ENCODE assay signal across 16 cellular contexts in the genomic region with DNA sequence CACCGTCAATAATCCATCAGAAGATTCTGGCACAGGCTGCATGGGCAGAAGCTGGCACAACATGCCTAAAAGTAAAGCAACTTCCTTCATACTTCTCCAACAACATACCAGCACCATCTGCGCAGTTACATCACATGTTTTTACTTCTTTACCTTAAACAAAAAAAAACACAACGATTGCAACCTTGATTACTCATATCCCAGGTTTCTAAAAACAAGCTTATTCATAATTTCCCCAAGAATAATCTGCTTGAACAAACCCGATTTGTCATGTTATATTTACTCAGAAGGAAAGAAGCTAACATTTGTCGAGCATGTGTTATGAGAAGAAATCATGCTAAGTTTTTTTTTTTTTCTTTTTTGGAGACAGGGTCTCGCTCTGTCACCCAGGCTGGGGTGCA. TPM values are rescaled to one million over a fixed set of nuclear protein-coding genes. Genes with fewer than 3 reads are reported as not detected.
DNase-seq lines count a peak whose midpoint lies in the region; ATAC-seq, FAIRE-seq and TF ChIP-seq lines count a peak whose summit lies in the region.
"Had no signal": no experiment of that assay in that cellular context is flagged by ENCODE, and none has a peak within 500 bp of the region (broad histone marks: within the 10 kb centered on the region; RNA-seq: fewer than 3 reads in every experiment).

No MANE protein-coding gene starts in this region.

- no peak for ATAC-seq in gastrocnemius medialis
- ATAC-seq: activated CD8-positive, alpha-beta memory T cell treated with anti-CD3 and anti-CD28 coated beads, Interleukin-2, amount 10 ng/mL, durations not matched to agents 7 days and 5 days had no signal

- no peaks in the 10 kb centered on the region for H3K9me3 Mint-ChIP-seq in T-helper 2 cell treated with Interferon-gamma antibody and Interleukin-4, amounts not matched to agents 5 μg/mL and 100 μg/mL, for 36 hours
- H3K9me3 Mint-ChIP-seq: CD4-positive, alpha-beta memory T cell; immature natural killer cell had no signal

- TF ChIP-seq POLR2A in gastrocnemius medialis (IDR thresholded peaks at IDR 0.05): no peak

- DNase-seq in CD1c-positive myeloid dendritic cell (ENCODE audit: extremely low spot score) (peak; percentile 3), HS-5 (ENCODE audit: low read depth) (peak; percentile 61), gastrocnemius medialis (no peak), NCI-H1694 (lab: John Stamatoyannopoulos, UW) (no peak), hippocampal formation (lab: John Stamatoyannopoulos, UW) (no peak), posterior vena cava (ENCODE audit: low spot score) (no peak)
- DNase-seq in T-helper 2 cell treated with Interferon-gamma antibody and Interleukin-4, amounts not matched to agents 5 μg/mL and 100 μg/mL, for 36 hours (ENCODE audit: low spot score): no peak
- DNase-seq: activated CD8-positive, alpha-beta memory T cell treated with anti-CD3 and anti-CD28 coated beads, Interleukin-2, amount 10 ng/mL, durations not matched to agents 7 days and 5 days; CD4-positive, alpha-beta memory T cell; immature natural killer cell; NCI-H1930; posterior cingulate gyrus; stimulated activated CD4-positive, alpha-beta T cell treated with anti-CD3 and anti-CD28 coated beads, Interleukin-1b, Interleukin-23, amount 100 ng/mL, for 48 hours; stimulated activated CD8-positive, alpha-beta memory T cell treated with anti-CD3 and anti-CD28 coated beads, Interleukin-4, amount 100 ng/mL, for 48 hours had no signal

- H3K9me3 ChIP-seq in gastrocnemius medialis: no peaks in the 10 kb centered on the region

- no peak overlapping the region for H3K27ac Mint-ChIP-seq in T-helper 2 cell treated with Interferon-gamma antibody and Interleukin-4, amounts not matched to agents 5 μg/mL and 100 μg/mL, for 36 hours
- H3K27ac Mint-ChIP-seq: activated CD8-positive, alpha-beta memory T cell treated with anti-CD3 and anti-CD28 coated beads, Interleukin-2, amount 10 ng/mL, durations not matched to agents 7 days and 5 days; activated naive CD8-positive, alpha-beta T cell; immature natural killer cell had no signal

- H3K4me1 Mint-ChIP-seq in T-helper 2 cell treated with Interferon-gamma antibody and Interleukin-4, amounts not matched to agents 5 μg/mL and 100 μg/mL, for 36 hours (ENCODE audit: low read depth): peaks cover 16% of the 10 kb centered on the region

- no peaks in the 10 kb centered on the region for H3K27me3 ChIP-seq in gastrocnemius medialis

- H3K4me3 Mint-ChIP-seq in T-helper 2 cell treated with Interferon-gamma antibody and Interleukin-4, amounts not matched to agents 5 μg/mL and 100 μg/mL, for 36 hours: no peak overlapping the region
- H3K4me3 Mint-ChIP-seq: activated CD8-positive, alpha-beta memory T cell treated with anti-CD3 and anti-CD28 coated beads, Interleukin-2, amount 10 ng/mL, durations not matched to agents 7 days and 5 days; activated naive CD8-positive, alpha-beta T cell; CD4-positive, alpha-beta memory T cell; immature natural killer cell had no signal

- no peaks in the 10 kb centered on the region for H3K36me3 ChIP-seq in gastrocnemius medialis

- H3K4me1 ChIP-seq in gastrocnemius medialis: peaks cover 6 to 11% of the 10 kb centered on the region in 2 donors

- no peak overlapping the region for H3K4me3 ChIP-seq in gastrocnemius medialis

- peaks cover 12% of the 10 kb centered on the region for H3K36me3 Mint-ChIP-seq in T-helper 2 cell treated with Interferon-gamma antibody and Interleukin-4, amounts not matched to agents 5 μg/mL and 100 μg/mL, for 36 hours (ENCODE audit: low read depth)

- peak; percentile 26 for FAIRE-seq in endometrium (lab: Jason Lieb, UNC)

- no peaks in the 10 kb centered on the region for H3K27me3 Mint-ChIP-seq in T-helper 2 cell treated with Interferon-gamma antibody and Interleukin-4, amounts not matched to agents 5 μg/mL and 100 μg/mL, for 36 hours (ENCODE audit: low read depth)
- H3K27me3 Mint-ChIP-seq: activated CD8-positive, alpha-beta memory T cell treated with anti-CD3 and anti-CD28 coated beads, Interleukin-2, amount 10 ng/mL, durations not matched to agents 7 days and 5 days; activated naive CD8-positive, alpha-beta T cell; CD4-positive, alpha-beta memory T cell had no signal

- TF ChIP-seq CTCF in gastrocnemius medialis (IDR thresholded peaks at IDR 0.05 in 4 of 5, conservative IDR thresholded peaks at IDR 0.05 in 1 of 5): no peak

- H3K27ac ChIP-seq in gastrocnemius medialis: peak overlapping the region; percentile 34 to 77 (median 68)

- in situ Hi-C loops in gastrocnemius medialis (cut with MboI; ENCODE audit: low sequenced_read_pairs in 4 of 4): no loop called here

- intact Hi-C loops in gastrocnemius medialis (cut with DNase I; ENCODE audit: low total_unique reads): loop anchor here (2.0 to 5.0 kb wide), 4 partner anchors 59 to 712 kb away; a partner anchor contains a TSS
- intact Hi-C loops in posterior vena cava (cut with DNase I): loop anchor here in 1 of 2 donors (5.0 kb wide), 1 partner anchor 594 kb away; no protein-coding TSS in a partner anchor

RNA-seq across cellular contexts. Expression of a gene that starts 54.7 kb away (rescaled TPM):
- total RNA-seq in gastrocnemius medialis: 10 to 100 TPM; 13.6 to 19.0 (median 16.2) TPM
- 10 to 100 TPM; 29.9 to 30.7 TPM for total RNA-seq in posterior vena cava

Comparison
In these comparisons a context has a peak if more than half of its experiments do, and no peak if none do; other contexts are left out.
1. DNase-seq: peak in CD1c-positive myeloid dendritic cell (single experiment) and HS-5 (single experiment); none in gastrocnemius medialis (0 of 2), T-helper 2 cell treated with Interferon-gamma antibody and Interleukin-4, amounts not matched to agents 5 μg/mL and 100 μg/mL, for 36 hours (single experiment), NCI-H1694 (single experiment), hippocampal formation (0 of 2) and posterior vena cava (single experiment).